Comparison of ENCODE assay signal across 8 cellular contexts in genomic region chr2:237201461-237202287, GRCh38.
DNase-seq lines count a peak whose midpoint lies in the region; ATAC-seq and TF ChIP-seq lines count a peak whose summit lies in the region.

No MANE protein-coding gene starts in this region.

- no peak overlapping the region for H3K4me3 ChIP-seq in CD8-positive, alpha-beta T cell (ENCODE audit: low read depth, low read length)

- H3K4me3 Mint-ChIP-seq in CD8-positive, alpha-beta T cell: no peak overlapping the region

- intact Hi-C loops in sciatic nerve (cut with DNase I): no loop called here
- intact Hi-C loops in CD8-positive, alpha-beta T cell (cut with DNase I, micrococcal nuclease): no loop called here

- no peak overlapping the region for H3K27ac ChIP-seq in CD8-positive, alpha-beta T cell (ENCODE audit: low read depth, low read length)

- H3K36me3 ChIP-seq in CD8-positive, alpha-beta T cell (ENCODE audit: insufficient read depth, low read length): no peaks in the 10 kb centered on the region

- POLR2A ChIA-PET in CD8-positive, alpha-beta T cell (lab: Charles Lee): no interaction called here

- peaks cover 12% of the 10 kb centered on the region for H3K27me3 Mint-ChIP-seq in CD8-positive, alpha-beta T cell (ENCODE audit: low read depth)

- peak; percentile 81 for ATAC-seq in GM19395 (IDR thresholded peaks at IDR 0.05; ENCODE audit: unreplicated experiment)
- ATAC-seq in sciatic nerve: peak; percentile 19
- ATAC-seq in HG02981 (IDR thresholded peaks at IDR 0.05; ENCODE audit: unreplicated experiment): no peak
- ATAC-seq in CD8-positive, alpha-beta T cell: no peak

- H3K27ac Mint-ChIP-seq in CD8-positive, alpha-beta T cell: no peak overlapping the region

- no peaks in the 10 kb centered on the region for H3K9me3 ChIP-seq in CD8-positive, alpha-beta T cell (ENCODE audit: low read length)

- CTCF ChIA-PET in CD8-positive, alpha-beta T cell (lab: Charles Lee): interaction anchor here (1.3 kb wide), 1 partner anchor 9 kb away, joined by 3 read pairs; no protein-coding TSS in a partner anchor

- H3K4me1 ChIP-seq in CD8-positive, alpha-beta T cell (ENCODE audit: insufficient read depth, low read length): no peaks in the 10 kb centered on the region

- DNase-seq in HPDE6-E6E7 (ENCODE audit: extremely low spot score): peak; percentile 20
- peak; percentile 41 for DNase-seq in ecto neural progenitor cell (ENCODE audit: low spot score)
- no peak for DNase-seq in sciatic nerve (ENCODE audit: low spot score)
- DNase-seq in GDM1 (lab: John Stamatoyannopoulos, UW): no peak
- DNase-seq in germinal center (ENCODE audit: low spot score): no peak
- DNase-seq in CD8-positive, alpha-beta T cell: no peak

- H3K36me3 Mint-ChIP-seq in CD8-positive, alpha-beta T cell: no peaks in the 10 kb centered on the region

- no peaks in the 10 kb centered on the region for H3K27me3 ChIP-seq in CD8-positive, alpha-beta T cell (ENCODE audit: insufficient read depth, low read length)

- TF ChIP-seq CTCF in CD8-positive, alpha-beta T cell (IDR thresholded peaks at IDR 0.05): no peak

- H3K9me3 Mint-ChIP-seq in CD8-positive, alpha-beta T cell: no peaks in the 10 kb centered on the region

- H3K4me1 Mint-ChIP-seq in CD8-positive, alpha-beta T cell (ENCODE audit: low read depth): no peaks in the 10 kb centered on the region

Comparison
In these comparisons a context has a peak if more than half of its experiments do, and no peak if none do; other contexts are left out.
1. ATAC-seq: peak in GM19395 (single experiment) and sciatic nerve (single experiment); none in HG02981 (single experiment) and CD8-positive, alpha-beta T cell (single experiment).
2. DNase-seq: peak in HPDE6-E6E7 (single experiment) and ecto neural progenitor cell (single experiment); none in sciatic nerve (single experiment), GDM1 (single experiment), germinal center (single experiment) and CD8-positive, alpha-beta T cell (0 of 7).